8 cellular contexts compared by ENCODE assay signal in the genomic region with DNA sequence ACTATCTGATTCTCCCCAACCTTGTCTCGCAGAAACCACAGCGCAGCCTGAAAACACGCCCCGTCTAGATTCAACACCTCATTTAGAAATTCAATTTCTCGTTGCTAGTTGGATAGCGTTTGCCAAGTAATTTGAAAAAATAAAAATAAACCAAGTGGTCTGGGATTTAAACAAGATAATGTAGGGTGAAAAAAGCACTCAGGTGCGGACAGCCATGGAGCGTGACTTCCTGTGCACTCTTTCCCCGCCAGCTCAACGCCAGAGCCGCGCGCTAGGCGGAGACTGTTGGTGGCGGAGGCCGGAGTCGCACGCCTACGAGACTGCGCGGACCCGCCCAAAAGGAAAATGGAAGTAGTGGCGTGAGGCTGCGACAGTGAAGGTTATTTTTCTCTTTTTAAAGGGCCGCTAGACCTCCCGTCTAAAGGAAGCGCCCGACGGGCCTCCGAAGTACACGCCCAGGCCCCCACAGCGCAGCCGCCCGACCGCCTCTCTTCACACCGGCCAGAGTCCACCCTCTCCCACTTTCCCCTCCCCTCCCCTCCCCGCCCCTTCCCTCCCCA. TPM values are rescaled to one million over a fixed set of nuclear protein-coding genes. Genes with fewer than 3 reads are reported as not detected.
DNase-seq lines count a peak whose midpoint lies in the region; ATAC-seq and TF ChIP-seq lines count a peak whose summit lies in the region.

No MANE protein-coding gene starts in this region.

- intact Hi-C loops in activated CD4-positive, alpha-beta T cell treated with anti-CD3 and anti-CD28 coated beads, Interleukin-2, amount 10 ng/mL, durations not matched to agents 24 days and 14 days (cut with micrococcal nuclease), result loop anchor here (1.0 to 10.0 kb wide), 10 partner anchors 134 to 1466 kb away; a partner anchor contains a TSS

- H3K9me3 ChIP-seq in mucosa of stomach (ENCODE audit: control insufficient read depth, low read length), result no peaks in the 10 kb centered on the region
- H3K9me3 ChIP-seq in thoracic aorta, result no peaks in the 10 kb centered on the region

- peak; percentile 68 for ATAC-seq in HG03060 (IDR thresholded peaks at IDR 0.05; ENCODE audit: low read depth, unreplicated experiment)
- peak; percentile 68 for ATAC-seq in thoracic aorta (ENCODE audit: insufficient number of reproducible peaks, low FRiP score, low read depth)

- H3K4me3 Mint-ChIP-seq in activated CD4-positive, alpha-beta T cell treated with anti-CD3 and anti-CD28 coated beads, Interleukin-2, amount 10 ng/mL, durations not matched to agents 24 days and 14 days, result peak overlapping the region; percentile 96

- peak overlapping the region; percentile 92 to 96 for H3K27ac ChIP-seq in thoracic aorta

- peaks cover 10% of the 10 kb centered on the region for H3K27me3 Mint-ChIP-seq in activated CD4-positive, alpha-beta T cell treated with anti-CD3 and anti-CD28 coated beads, Interleukin-2, amount 10 ng/mL, durations not matched to agents 24 days and 14 days

- H3K4me1 ChIP-seq in mucosa of stomach (ENCODE audit: control insufficient read depth, insufficient read depth, low read length) (peaks cover 9% of the 10 kb centered on the region), thoracic aorta (ENCODE audit: control insufficient read depth in 1 of 2, low read depth in 2 of 2) (peaks cover 35 to 42% of the 10 kb centered on the region in 2 donors)

- H3K9me3 Mint-ChIP-seq in activated CD4-positive, alpha-beta T cell treated with anti-CD3 and anti-CD28 coated beads, Interleukin-2, amount 10 ng/mL, durations not matched to agents 24 days and 14 days, result peaks cover 9% of the 10 kb centered on the region

- H3K27ac Mint-ChIP-seq in activated CD4-positive, alpha-beta T cell treated with anti-CD3 and anti-CD28 coated beads, Interleukin-2, amount 10 ng/mL, durations not matched to agents 24 days and 14 days, result peak overlapping the region; percentile 97

- peak in 2 of 3 donors; percentile 72 to 83 for DNase-seq in stimulated activated CD4-positive, alpha-beta T cell treated with anti-CD3 and anti-CD28 coated beads, Interleukin-12 subunit alpha, Interleukin-12 subunit beta, amount 100 ng/mL, for 48 hours (ENCODE audit: low read depth in 2 of 3, low spot score in 1 of 3)
- no peak for DNase-seq in stimulated activated CD4-positive, alpha-beta T cell treated with anti-CD3 and anti-CD28 coated beads, Interleukin-15, amount 100 ng/mL, for 24 hours
- DNase-seq in NCI-H2227 (lab: John Stamatoyannopoulos, UW; ENCODE audit: unreplicated experiment), result peak; percentile 99
- peak; percentile 97 for DNase-seq in activated CD4-positive, alpha-beta T cell treated with anti-CD3 and anti-CD28 coated beads, Interleukin-2, amount 10 ng/mL, durations not matched to agents 24 days and 14 days
- peak; percentile 89 for DNase-seq in effector CD8-positive, alpha-beta T cell (lab: John Stamatoyannopoulos, UW)
- peak; percentile 52 for DNase-seq in thoracic aorta (ENCODE audit: low spot score)

- no peaks in the 10 kb centered on the region for H3K27me3 ChIP-seq in mucosa of stomach (ENCODE audit: control insufficient read depth, insufficient read depth, low read length)
- no peaks in the 10 kb centered on the region for H3K27me3 ChIP-seq in thoracic aorta (replicated peaks; ENCODE audit: insufficient read depth)

- H3K4me3 ChIP-seq in mucosa of stomach (ENCODE audit: low read length) (peak overlapping the region; percentile 7), thoracic aorta (peak overlapping the region; percentile 80)

- H3K4me1 Mint-ChIP-seq in activated CD4-positive, alpha-beta T cell treated with anti-CD3 and anti-CD28 coated beads, Interleukin-2, amount 10 ng/mL, durations not matched to agents 24 days and 14 days, result peaks cover 20% of the 10 kb centered on the region

- TF ChIP-seq CTCF in thoracic aorta (IDR thresholded peaks at IDR 0.05), result peak; percentile 23

- H3K36me3 Mint-ChIP-seq in activated CD4-positive, alpha-beta T cell treated with anti-CD3 and anti-CD28 coated beads, Interleukin-2, amount 10 ng/mL, durations not matched to agents 24 days and 14 days (ENCODE audit: low read depth), result peaks cover 19% of the 10 kb centered on the region

- H3K9ac ChIP-seq in mucosa of stomach (ENCODE audit: low read length), result peak overlapping the region; percentile 64

- H3K36me3 ChIP-seq in mucosa of stomach (ENCODE audit: control insufficient read depth, insufficient read depth, low read length) (no peaks in the 10 kb centered on the region), thoracic aorta (no peaks in the 10 kb centered on the region)

RNA-seq across cellular contexts. Expression of a gene that starts 0.6 kb away (rescaled TPM):
- 46.0 and 48.5 TPM in 2 replicates for total RNA-seq in activated CD4-positive, alpha-beta T cell treated with anti-CD3 and anti-CD28 coated beads, Interleukin-2, amount 10 ng/mL, durations not matched to agents 24 days and 14 days
- 10 to 100 TPM; 49.6 to 52.4 TPM for total RNA-seq in thoracic aorta
